10 cellular contexts compared by ENCODE assay signal in the genomic region with DNA sequence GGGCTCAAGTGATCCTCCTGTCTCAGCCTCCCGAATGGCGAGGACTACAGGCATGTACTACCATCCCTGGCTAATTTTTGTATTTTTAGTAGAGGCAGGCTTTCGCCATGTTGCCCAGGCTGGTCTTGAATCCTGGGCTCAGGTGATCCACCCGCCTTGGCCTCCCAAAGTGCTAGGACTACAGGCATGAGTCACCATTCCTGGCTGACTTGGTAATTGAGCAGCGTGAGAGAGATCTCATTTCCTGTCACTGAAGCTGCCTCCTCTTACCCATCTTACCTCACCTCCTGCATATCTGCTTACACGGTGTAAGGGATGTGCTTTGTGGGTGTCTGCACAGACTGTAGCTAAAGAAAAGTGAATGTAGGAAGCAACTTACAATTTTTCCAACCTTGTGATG. TPM values are rescaled to one million over a fixed set of nuclear protein-coding genes. Genes with fewer than 3 reads are reported as not detected.
DNase-seq lines count a peak whose midpoint lies in the region; ATAC-seq and TF ChIP-seq lines count a peak whose summit lies in the region.
"Had no signal": no experiment of that assay in that cellular context is flagged by ENCODE, and none has a peak within 500 bp of the region (broad histone marks: within the 10 kb centered on the region; RNA-seq: fewer than 3 reads in every experiment).

No MANE protein-coding gene starts in this region.

- ATAC-seq in activated T-cell treated with anti-CD3 and anti-CD28 coated beads, Interleukin-2, amount 50 U/mL, for 4 hours, result peak; percentile 36 to 39
- ATAC-seq in stimulated activated naive CD8-positive, alpha-beta T cell treated with anti-CD3 and anti-CD28 coated beads, Interleukin-15, amount 100 ng/mL, for 72 hours, result peak; percentile 64
- ATAC-seq in HG03196 (IDR thresholded peaks at IDR 0.05; ENCODE audit: unreplicated experiment), result no peak
- ATAC-seq: lower lobe of right lung had no signal

- peaks cover 32% of the 10 kb centered on the region for H3K36me3 Mint-ChIP-seq in activated T-cell treated with anti-CD3 and anti-CD28 coated beads, Interleukin-2, amount 50 U/mL, for 4 hours (ENCODE audit: insufficient read depth)

- H3K27me3 Mint-ChIP-seq in activated T-cell treated with anti-CD3 and anti-CD28 coated beads, Interleukin-2, amount 50 U/mL, for 4 hours (ENCODE audit: low read depth), result no peaks in the 10 kb centered on the region
- peaks cover 57% of the 10 kb centered on the region for H3K27me3 Mint-ChIP-seq in stimulated activated naive CD8-positive, alpha-beta T cell treated with anti-CD3 and anti-CD28 coated beads, Interleukin-15, amount 100 ng/mL, for 72 hours

- H3K27ac Mint-ChIP-seq in stimulated activated naive CD8-positive, alpha-beta T cell treated with anti-CD3 and anti-CD28 coated beads, Interleukin-15, amount 100 ng/mL, for 72 hours, result peak overlapping the region in 1 of 2 donors; percentile 42

- no peak overlapping the region for H3K4me3 Mint-ChIP-seq in activated T-cell treated with anti-CD3 and anti-CD28 coated beads, Interleukin-2, amount 50 U/mL, for 4 hours
- H3K4me3 Mint-ChIP-seq in stimulated activated naive CD8-positive, alpha-beta T cell treated with anti-CD3 and anti-CD28 coated beads, Interleukin-15, amount 100 ng/mL, for 72 hours, result no peak overlapping the region

- DNase-seq in activated T-cell treated with anti-CD3 and anti-CD28 coated beads, Interleukin-2, amount 50 U/mL, for 4 hours, result peak; percentile 36
- DNase-seq in activated T-cell treated with anti-CD3 and anti-CD28 coated beads, Interleukin-2, amount 50 U/mL, for 1 hour, result no peak
- peak; percentile 22 for DNase-seq in activated CD4-positive, alpha-beta T cell treated with anti-CD3 and anti-CD28 coated beads, Interleukin-2, amount 50 U/mL, for 1 hour
- DNase-seq in epithelial cell of proximal tubule (ENCODE audit: low read depth) (peak; percentile 91), NCI-H446 (lab: John Stamatoyannopoulos, UW) (no peak), occipital lobe (lab: John Stamatoyannopoulos, UW) (no peak)
- DNase-seq in stimulated activated naive CD8-positive, alpha-beta T cell treated with anti-CD3 and anti-CD28 coated beads, Interleukin-15, amount 100 ng/mL, for 72 hours, result peak in 1 of 2 donors; percentile 50
- DNase-seq: lower lobe of right lung, uterus had no signal

- no peak overlapping the region for H3K4me3 ChIP-seq in epithelial cell of proximal tubule (ENCODE audit: low read depth, low read length)
- H3K4me3 ChIP-seq: lower lobe of right lung, uterus had no signal

- no peak for TF ChIP-seq CTCF in epithelial cell of proximal tubule (conservative IDR thresholded peaks at IDR 0.05; ENCODE audit: low read depth, low read length)

- H3K9me3 Mint-ChIP-seq in activated T-cell treated with anti-CD3 and anti-CD28 coated beads, Interleukin-2, amount 50 U/mL, for 4 hours, result no peaks in the 10 kb centered on the region
- H3K9me3 Mint-ChIP-seq in stimulated activated naive CD8-positive, alpha-beta T cell treated with anti-CD3 and anti-CD28 coated beads, Interleukin-15, amount 100 ng/mL, for 72 hours, result no peaks in the 10 kb centered on the region

- peaks cover 54% of the 10 kb centered on the region for H3K4me1 Mint-ChIP-seq in activated T-cell treated with anti-CD3 and anti-CD28 coated beads, Interleukin-2, amount 50 U/mL, for 4 hours (ENCODE audit: low read depth)
- peaks cover 38% of the 10 kb centered on the region for H3K4me1 Mint-ChIP-seq in stimulated activated naive CD8-positive, alpha-beta T cell treated with anti-CD3 and anti-CD28 coated beads, Interleukin-15, amount 100 ng/mL, for 72 hours

RNA-seq across cellular contexts. Expression of gene IFIT3, which starts 9.7 kb away (rescaled TPM):
- total RNA-seq in activated T-cell treated with anti-CD3 and anti-CD28 coated beads, Interleukin-2, amount 50 U/mL, for 4 hours, result 1 to 10 TPM; 2.1 to 3.9 (median 3.4) TPM
- total RNA-seq in epithelial cell of proximal tubule (5.3 and 10.5 TPM in 2 replicates), occipital lobe (8.4 TPM)

RNA-seq across cellular contexts. Expression of gene IFIT2, which starts 35.6 kb away (rescaled TPM):
- total RNA-seq in activated T-cell treated with anti-CD3 and anti-CD28 coated beads, Interleukin-2, amount 50 U/mL, for 4 hours, result 1 to 10 TPM in 2 of 3 donors, under 1 TPM in 1; 0.87 to 1.7 (median 1.5) TPM
- 1.7 and 2.2 TPM in 2 replicates for total RNA-seq in epithelial cell of proximal tubule
- total RNA-seq in occipital lobe, result 5.0 TPM

RNA-seq across cellular contexts. Expression of gene IFIT1B, which starts 40.4 kb away (rescaled TPM):
- total RNA-seq in activated T-cell treated with anti-CD3 and anti-CD28 coated beads, Interleukin-2, amount 50 U/mL, for 4 hours, result not detected
- total RNA-seq in epithelial cell of proximal tubule (0.36 TPM in 1 of 2 replicates, not detected in the other), occipital lobe (2.0 TPM)
- total RNA-seq: lower lobe of right lung had no signal

RNA-seq across cellular contexts. Expression of gene IFIT1, which starts 54.9 kb away (rescaled TPM):
- under 1 TPM; 0.13 to 0.41 (median 0.28) TPM for total RNA-seq in activated T-cell treated with anti-CD3 and anti-CD28 coated beads, Interleukin-2, amount 50 U/mL, for 4 hours
- total RNA-seq in epithelial cell of proximal tubule (2.0 and 3.4 TPM in 2 replicates), occipital lobe (10.0 TPM)

Comparison
In these comparisons a context has a peak if more than half of its experiments do, and no peak if none do; other contexts are left out.
1. DNase-seq: peak in activated T-cell treated with anti-CD3 and anti-CD28 coated beads, Interleukin-2, amount 50 U/mL, for 4 hours (single experiment), activated CD4-positive, alpha-beta T cell treated with anti-CD3 and anti-CD28 coated beads, Interleukin-2, amount 50 U/mL, for 1 hour (single experiment) and epithelial cell of proximal tubule (single experiment); none in activated T-cell treated with anti-CD3 and anti-CD28 coated beads, Interleukin-2, amount 50 U/mL, for 1 hour (single experiment), NCI-H446 (0 of 2) and occipital lobe (single experiment).